Comparison of ENCODE assay signal across 8 cellular contexts in genomic region chr12:30823140-30823669, GRCh38.
A peak's percentile ranks its signal among the peaks of the same experiment; 100 is the strongest.
DNase-seq lines count a peak whose midpoint lies in the region; ATAC-seq and TF ChIP-seq lines count a peak whose summit lies in the region.

No MANE protein-coding gene starts in this region.

- H3K9me3 ChIP-seq in esophagus squamous epithelium = no peaks in the 10 kb centered on the region

- H3K36me3 ChIP-seq in esophagus squamous epithelium = no peaks in the 10 kb centered on the region

- TF ChIP-seq CTCF in activated CD8-positive, alpha-beta T cell treated with anti-CD3 and anti-CD28 coated beads for 36 hours (IDR thresholded peaks at IDR 0.05) = peak; percentile 61
- TF ChIP-seq CTCF in esophagus squamous epithelium (IDR thresholded peaks at IDR 0.05) = peak in 1 of 6 experiments; percentile 46
- TF ChIP-seq CTCF in nephron progenitor cell (IDR thresholded peaks at IDR 0.05) = no peak

- CTCF ChIA-PET in activated CD8-positive, alpha-beta T cell treated with anti-CD3 and anti-CD28 coated beads for 36 hours (lab: Charles Lee) = interaction anchor here (0.9 to 2.7 kb wide), 10 partner anchors 9 to 1302 kb away, joined by 3 to 8 read pairs (median 3); no protein-coding TSS in a partner anchor

- TF ChIP-seq POLR2A in esophagus squamous epithelium (IDR thresholded peaks at IDR 0.05) = no peak

- H3K4me3 ChIP-seq in esophagus squamous epithelium = peak overlapping the region; percentile 36 to 68 (median 44)

- peaks cover 9% of the 10 kb centered on the region for H3K4me1 Mint-ChIP-seq in activated CD8-positive, alpha-beta T cell treated with anti-CD3 and anti-CD28 coated beads for 36 hours (ENCODE audit: low read depth)
- H3K4me1 Mint-ChIP-seq in nephron progenitor cell = peaks cover 50% of the 10 kb centered on the region

- ATAC-seq in GM21447 (IDR thresholded peaks at IDR 0.05; ENCODE audit: unreplicated experiment) (peak; percentile 40), GM21717 (IDR thresholded peaks at IDR 0.05; ENCODE audit: unreplicated experiment) (no peak)
- peak; percentile 86 for ATAC-seq in activated CD8-positive, alpha-beta T cell treated with anti-CD3 and anti-CD28 coated beads for 36 hours

- H3K9me3 Mint-ChIP-seq in activated CD8-positive, alpha-beta T cell treated with anti-CD3 and anti-CD28 coated beads for 36 hours = no peaks in the 10 kb centered on the region
- H3K9me3 Mint-ChIP-seq in nephron progenitor cell = no peaks in the 10 kb centered on the region

- peaks cover 0 to 37% (median 0%) of the 10 kb centered on the region in 4 donors for H3K27me3 ChIP-seq in esophagus squamous epithelium

- POLR2A ChIA-PET in activated CD8-positive, alpha-beta T cell treated with anti-CD3 and anti-CD28 coated beads for 36 hours (lab: Charles Lee) = no interaction called here

- peaks cover 0 to 15% (median 0%) of the 10 kb centered on the region in 3 donors for H3K4me1 ChIP-seq in esophagus squamous epithelium

- H3K36me3 Mint-ChIP-seq in activated CD8-positive, alpha-beta T cell treated with anti-CD3 and anti-CD28 coated beads for 36 hours (ENCODE audit: low read depth) = no peaks in the 10 kb centered on the region
- peaks cover 10% of the 10 kb centered on the region for H3K36me3 Mint-ChIP-seq in nephron progenitor cell (ENCODE audit: low read depth)

- H3K27me3 Mint-ChIP-seq in activated CD8-positive, alpha-beta T cell treated with anti-CD3 and anti-CD28 coated beads for 36 hours = peaks cover 43% of the 10 kb centered on the region
- H3K27me3 Mint-ChIP-seq in nephron progenitor cell (ENCODE audit: low read depth, poor library complexity) = peaks cover 20% of the 10 kb centered on the region

- WGBS in esophagus squamous epithelium, 2 donors = 32 to 81% methylated on average over 9 to 26 of the region's 34 CpGs

- peak; percentile 44 for DNase-seq in AG08396 (ENCODE audit: low spot score)
- peak; percentile 57 for DNase-seq in activated CD8-positive, alpha-beta T cell treated with anti-CD3 and anti-CD28 coated beads for 36 hours
- DNase-seq in esophagus squamous epithelium (lab: John Stamatoyannopoulos, UW) = no peak
- DNase-seq in nephron progenitor cell = peak; percentile 68
- no peak for DNase-seq in NCI-H2171 treated with DMSO at 0.1 percent for 48 hours (lab: John Stamatoyannopoulos, UW)
- no peak for DNase-seq in HT-29 (ENCODE audit: low spot score)

- peak overlapping the region in 3 of 4 donors; percentile 55 to 65 (median 57) for H3K27ac ChIP-seq in esophagus squamous epithelium

- H3K27ac Mint-ChIP-seq in activated CD8-positive, alpha-beta T cell treated with anti-CD3 and anti-CD28 coated beads for 36 hours = no peak overlapping the region
- peak overlapping the region; percentile 83 for H3K27ac Mint-ChIP-seq in nephron progenitor cell

- intact Hi-C loops in activated CD8-positive, alpha-beta T cell treated with anti-CD3 and anti-CD28 coated beads for 36 hours (cut with micrococcal nuclease) = no loop called here
- intact Hi-C loops in esophagus squamous epithelium (cut with DNase I) = no loop called here

- peak overlapping the region; percentile 69 for H3K4me3 Mint-ChIP-seq in activated CD8-positive, alpha-beta T cell treated with anti-CD3 and anti-CD28 coated beads for 36 hours
- H3K4me3 Mint-ChIP-seq in nephron progenitor cell = peak overlapping the region; percentile 89

Comparison
In these comparisons a context has a peak if more than half of its experiments do, and no peak if none do; other contexts are left out.
1. DNase-seq: peak in AG08396 (single experiment), activated CD8-positive, alpha-beta T cell treated with anti-CD3 and anti-CD28 coated beads for 36 hours (single experiment) and nephron progenitor cell (single experiment); none in esophagus squamous epithelium (single experiment), NCI-H2171 treated with DMSO at 0.1 percent for 48 hours (single experiment) and HT-29 (single experiment).